In the genomic region with DNA sequence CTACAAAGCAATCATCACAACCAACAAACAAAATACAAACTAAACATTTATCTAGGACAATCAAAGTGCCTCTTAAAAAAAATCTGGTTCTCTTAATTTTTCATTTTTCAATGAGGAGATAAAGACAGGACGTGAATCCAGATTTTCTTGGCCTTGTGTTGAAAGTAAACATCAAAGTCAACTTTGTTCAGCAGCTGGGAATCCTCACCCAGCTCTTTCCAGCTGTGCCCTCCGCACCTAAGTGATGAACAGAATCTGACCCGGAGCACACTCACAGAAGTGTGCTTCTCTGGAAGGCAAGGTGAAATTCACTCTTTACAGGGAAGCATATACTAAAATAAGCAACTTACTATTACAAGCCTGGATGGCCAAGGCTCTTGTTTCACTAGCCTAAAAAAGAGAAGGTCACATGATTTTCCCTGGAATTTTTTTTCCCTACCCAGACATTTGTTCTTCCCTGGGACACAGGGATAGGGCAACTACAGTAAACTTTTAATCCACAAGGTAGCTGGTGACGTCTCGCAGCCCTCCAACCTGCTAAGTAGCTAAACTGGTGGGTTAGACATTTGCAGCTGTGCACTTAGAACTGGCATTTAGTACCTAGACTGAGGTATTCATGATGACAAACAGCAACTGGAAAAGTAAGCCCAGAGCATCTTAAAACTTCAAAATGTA, we compare ENCODE assay signal across 28 cellular contexts. TPM values are rescaled to one million over a fixed set of nuclear protein-coding genes. Genes with fewer than 3 reads are reported as not detected.
DNase-seq lines count a peak whose midpoint lies in the region; ATAC-seq and TF ChIP-seq lines count a peak whose summit lies in the region.
"Had no signal": no experiment of that assay in that cellular context is flagged by ENCODE, and none has a peak within 500 bp of the region (broad histone marks: within the 10 kb centered on the region; RNA-seq: fewer than 3 reads in every experiment).

No MANE protein-coding gene starts in this region.

- H3K36me3 Mint-ChIP-seq in progenitor cell of endocrine pancreas (ENCODE audit: insufficient read depth), result peaks cover 16% of the 10 kb centered on the region
- H3K36me3 Mint-ChIP-seq: activated naive CD4-positive, alpha-beta T cell treated with anti-CD3 and anti-CD28 coated beads, Interleukin-2, amount 50 U/mL, for 24 hours; natural killer cell treated with Interleukin-12 subunit alpha and Interleukin-12 subunit beta and Interleukin-15 and Interleukin-18, amount 100 ng/mL, for 72 hours had no signal

- H3K4me1 ChIP-seq in ACC112 (ENCODE audit: control insufficient read depth, insufficient read depth, low read length, unreplicated experiment) (peaks cover 20% of the 10 kb centered on the region), GM23248 (ENCODE audit: insufficient read depth) (peaks cover 16% of the 10 kb centered on the region), gastroesophageal sphincter (peaks cover 0 to 49% (median 9%) of the 10 kb centered on the region in 3 donors), upper lobe of right lung (peaks cover 38% of the 10 kb centered on the region)

- no peaks in the 10 kb centered on the region for H3K9me3 Mint-ChIP-seq in progenitor cell of endocrine pancreas (ENCODE audit: low read depth)
- H3K9me3 Mint-ChIP-seq: activated CD4-positive, alpha-beta memory T cell treated with anti-CD3 and anti-CD28 coated beads for 36 hours; activated naive CD4-positive, alpha-beta T cell treated with anti-CD3 and anti-CD28 coated beads, Interleukin-2, amount 50 U/mL, for 24 hours; activated T-helper 2 cell treated with anti-CD3 and anti-CD28 coated beads, Interferon-gamma antibody, Interleukin-2, Interleukin-4, amounts not matched to agents 10 μg/mL and 5 μg/mL and 100 μg/mL, durations not matched to agents 14 hours and 24 hours and 36 hours; natural killer cell treated with Interleukin-12 subunit alpha and Interleukin-12 subunit beta and Interleukin-15 and Interleukin-18, amount 100 ng/mL, for 72 hours; stimulated activated naive CD8-positive, alpha-beta T cell treated with anti-CD3 and anti-CD28 coated beads, Interleukin-15, amount 100 ng/mL, for 72 hours; T-helper 2 cell treated with Interferon-gamma antibody and Interleukin-4, amounts not matched to agents 5 μg/mL and 100 μg/mL, for 36 hours had no signal

- peak overlapping the region; percentile 99 for H3K9ac ChIP-seq in GM23248
- H3K9ac ChIP-seq: BLaER1 had no signal

- no peak for ATAC-seq in gastroesophageal sphincter
- ATAC-seq in upper lobe of right lung, result no peak
- no peak for ATAC-seq in GM21526 (IDR thresholded peaks at IDR 0.05; ENCODE audit: low FRiP score, unreplicated experiment)
- ATAC-seq: lower lobe of right lung; natural killer cell treated with Interleukin-12 subunit alpha and Interleukin-12 subunit beta and Interleukin-15 and Interleukin-18, amount 100 ng/mL, for 72 hours; Panc1; stimulated activated naive CD8-positive, alpha-beta T cell treated with anti-CD3 and anti-CD28 coated beads, Interleukin-15, amount 100 ng/mL, for 72 hours had no signal

- H3K79me2 ChIP-seq in ACC112 (ENCODE audit: control insufficient read depth, insufficient read depth, low read length, unreplicated experiment) (peaks cover 26% of the 10 kb centered on the region), GM23248 (ENCODE audit: insufficient read depth) (peaks cover 54% of the 10 kb centered on the region)

- H3K4me3 ChIP-seq in ACC112 (ENCODE audit: low read depth, low read length) (no peak overlapping the region), GM23248 (no peak overlapping the region), gastroesophageal sphincter (no peak overlapping the region), upper lobe of right lung (no peak overlapping the region)
- H3K4me3 ChIP-seq: BLaER1, HAP-1, lower lobe of right lung, ovary had no signal

- H3F3A ChIP-seq in GM23248 (ENCODE audit: insufficient read depth), result peaks cover 36% of the 10 kb centered on the region

- H3K27me3 ChIP-seq in ACC112 (ENCODE audit: insufficient read depth, low read length) (no peaks in the 10 kb centered on the region), GM23248 (replicated peaks; ENCODE audit: insufficient read depth) (no peaks in the 10 kb centered on the region), gastroesophageal sphincter (no peaks in the 10 kb centered on the region), upper lobe of right lung (no peaks in the 10 kb centered on the region)
- H3K27me3 ChIP-seq: ovary had no signal

- peaks cover 6% of the 10 kb centered on the region; the same call in 1 of the 2 replicates for H3K36me3 ChIP-seq in ACC112 (ENCODE audit: insufficient read depth, low read length)
- peaks cover 35% of the 10 kb centered on the region for H3K36me3 ChIP-seq in GM23248 (ENCODE audit: low read depth)
- H3K36me3 ChIP-seq in gastroesophageal sphincter, result peaks cover 0 to 40% of the 10 kb centered on the region in 2 donors
- peaks cover 40% of the 10 kb centered on the region for H3K36me3 ChIP-seq in upper lobe of right lung
- H3K36me3 ChIP-seq: BLaER1, HAP-1, ovary had no signal

- WGBS in GM23248 (ENCODE audit: low coverage in 1 of 2, low lambda C conversion rate in 2 of 2, missing lambda C conversion rate in 2 of 2), 2 experiments, result 92 to 94% methylated on average over 5 of the region's 5 CpGs
- WGBS in gastroesophageal sphincter (ENCODE audit: low coverage in 1 of 2), 2 donors, result 67 to 71% methylated on average over 3 to 5 of the region's 5 CpGs

- TF ChIP-seq CTCF in gastroesophageal sphincter (IDR thresholded peaks at IDR 0.05), result no peak
- no peak for TF ChIP-seq CTCF in progenitor cell of endocrine pancreas (IDR thresholded peaks at IDR 0.05; ENCODE audit: unreplicated experiment)
- TF ChIP-seq CTCF in upper lobe of right lung (IDR thresholded peaks at IDR 0.05), result no peak

- peak overlapping the region; percentile 73 for H3K27ac Mint-ChIP-seq in progenitor cell of endocrine pancreas
- H3K27ac Mint-ChIP-seq: activated CD4-positive, alpha-beta memory T cell treated with anti-CD3 and anti-CD28 coated beads for 36 hours; activated naive CD4-positive, alpha-beta T cell treated with anti-CD3 and anti-CD28 coated beads, Interleukin-2, amount 50 U/mL, for 24 hours; activated T-helper 2 cell treated with anti-CD3 and anti-CD28 coated beads, Interferon-gamma antibody, Interleukin-2, Interleukin-4, amounts not matched to agents 10 μg/mL and 5 μg/mL and 100 μg/mL, durations not matched to agents 14 hours and 24 hours and 36 hours; T-helper 2 cell treated with Interferon-gamma antibody and Interleukin-4, amounts not matched to agents 5 μg/mL and 100 μg/mL, for 36 hours had no signal

- in situ Hi-C loops in GM23248 (cut with MboI) (no loop called here), G401 (cut with HindIII; ENCODE audit: low sequenced_read_pairs) (no loop called here)

- H3K27ac ChIP-seq in ACC112 (ENCODE audit: low read depth, low read length) (peak overlapping the region; percentile 91), GM23248 (peak overlapping the region; percentile 99; the same call in 1 of the 2 replicates), gastroesophageal sphincter (peak overlapping the region in 3 of 4 donors; percentile 17 to 99 (median 66)), upper lobe of right lung (no peak overlapping the region)
- H3K27ac ChIP-seq: BLaER1, lower lobe of right lung had no signal

- H3K27me3 Mint-ChIP-seq in progenitor cell of endocrine pancreas, result peaks cover 7% of the 10 kb centered on the region
- H3K27me3 Mint-ChIP-seq: activated CD4-positive, alpha-beta memory T cell treated with anti-CD3 and anti-CD28 coated beads for 36 hours; activated naive CD4-positive, alpha-beta T cell treated with anti-CD3 and anti-CD28 coated beads, Interleukin-2, amount 50 U/mL, for 24 hours; natural killer cell treated with Interleukin-12 subunit alpha and Interleukin-12 subunit beta and Interleukin-15 and Interleukin-18, amount 100 ng/mL, for 72 hours had no signal

- DNase-seq in GM23248 (no peak), progenitor cell of endocrine pancreas (ENCODE audit: low spot score, unreplicated experiment) (no peak), upper lobe of right lung (no peak), G401 (ENCODE audit: low spot score) (no peak)
- DNase-seq: activated CD4-positive, alpha-beta memory T cell treated with anti-CD3 and anti-CD28 coated beads for 36 hours; activated CD4-positive, alpha-beta T cell treated with anti-CD3 and anti-CD28 coated beads for 1 hour; Karpas-422; kidney; lower lobe of right lung; NCI-H1417 treated with DMSO at 0.1 percent for 48 hours; NCI-H2081; NCI-H2227 treated with DMSO at 0.1 percent for 48 hours; ovary; retina; SHP77 treated with DMSO at 0.1 percent for 48 hours; stimulated activated CD4-positive, alpha-beta T cell treated with anti-CD3 and anti-CD28 coated beads, Interleukin-12 subunit alpha, Interleukin-12 subunit beta, amount 100 ng/mL, for 4 hours; stimulated activated CD4-positive, alpha-beta T cell treated with anti-CD3 and anti-CD28 coated beads, Interleukin-2, amount 100 ng/mL, for 48 hours; stimulated activated naive CD8-positive, alpha-beta T cell treated with anti-CD3 and anti-CD28 coated beads, Interleukin-15, amount 100 ng/mL, for 72 hours had no signal

- no peak for TF ChIP-seq POLR2A in gastroesophageal sphincter (IDR thresholded peaks at IDR 0.05)

- 0 out of 2 replicates have a peak, but pooled peaks cover 3% of the 10 kb centered on the region for H4K20me1 ChIP-seq in GM23248 (ENCODE audit: insufficient read depth)
- H4K20me1 ChIP-seq: BLaER1 had no signal

- TF ChIP-seq EP300 in gastroesophageal sphincter (IDR thresholded peaks at IDR 0.05), result no peak

- H3K4me1 Mint-ChIP-seq in progenitor cell of endocrine pancreas (ENCODE audit: low read depth), result peaks cover 42% of the 10 kb centered on the region

- H2AFZ ChIP-seq in ACC112 (ENCODE audit: low read length, unreplicated experiment) (no peak overlapping the region), GM23248 (no peak overlapping the region)

- H3K4me2 ChIP-seq in GM23248 (ENCODE audit: unreplicated experiment), result no peak overlapping the region

- no peaks in the 10 kb centered on the region for H3K9me2 ChIP-seq in GM23248 (ENCODE audit: insufficient read depth)

- intact Hi-C loops in upper lobe of right lung (cut with DNase I), result no loop called here

- H3K9me3 ChIP-seq in GM23248 (ENCODE audit: low read depth) (no peaks in the 10 kb centered on the region), gastroesophageal sphincter (no peaks in the 10 kb centered on the region), upper lobe of right lung (no peaks in the 10 kb centered on the region)
- H3K9me3 ChIP-seq: HAP-1, lower lobe of right lung, ovary had no signal

- peak overlapping the region; percentile 16 for H3K4me3 Mint-ChIP-seq in progenitor cell of endocrine pancreas (ENCODE audit: low read depth)
- H3K4me3 Mint-ChIP-seq: activated CD4-positive, alpha-beta memory T cell treated with anti-CD3 and anti-CD28 coated beads for 36 hours; activated naive CD4-positive, alpha-beta T cell treated with anti-CD3 and anti-CD28 coated beads, Interleukin-2, amount 50 U/mL, for 24 hours; natural killer cell treated with Interleukin-12 subunit alpha and Interleukin-12 subunit beta and Interleukin-15 and Interleukin-18, amount 100 ng/mL, for 72 hours; stimulated activated naive CD8-positive, alpha-beta T cell treated with anti-CD3 and anti-CD28 coated beads, Interleukin-15, amount 100 ng/mL, for 72 hours; T-helper 2 cell treated with Interferon-gamma antibody and Interleukin-4, amounts not matched to agents 5 μg/mL and 100 μg/mL, for 36 hours had no signal

RNA-seq across cellular contexts. Expression of a gene that starts 3.2 kb away (rescaled TPM):
- total RNA-seq in GM23248 (2014; rRNA removed; shearing (Covaris generic)), result 82.0 and 91.4 TPM in 2 replicates
- polyA plus RNA-seq in GM23248 (2016; fragmentation: Nextera tagmentation; extraction: Ambion mirVana), result 99.1 and 100 TPM in 2 replicates
- 10 to 100 TPM; 22.9 to 53.2 (median 45.0) TPM for total RNA-seq in gastroesophageal sphincter
- total RNA-seq in progenitor cell of endocrine pancreas, result 53.5 and 54.3 TPM in 2 replicates
- 38.1 TPM for total RNA-seq in upper lobe of right lung
- total RNA-seq in G401 (2014; rRNA removed; shearing (Covaris generic)), result 19.4 and 35.3 TPM in 2 replicates

RNA-seq across cellular contexts. Expression of a gene that starts 58.1 kb away (rescaled TPM):
- total RNA-seq in GM23248 (2014; rRNA removed; shearing (Covaris generic)), result 281 and 287 TPM in 2 replicates
- polyA plus RNA-seq in GM23248 (2016; fragmentation: Nextera tagmentation; extraction: Ambion mirVana), result 331 and 332 TPM in 2 replicates
- total RNA-seq in gastroesophageal sphincter (100 to 1,000 TPM; 267 to 390 (median 347) TPM), progenitor cell of endocrine pancreas (336 and 337 TPM in 2 replicates), upper lobe of right lung (389 TPM)
- total RNA-seq in G401 (2014; rRNA removed; shearing (Covaris generic)), result 130 and 156 TPM in 2 replicates
